Comparison of ENCODE assay signal across 8 cellular contexts in the genomic region with DNA sequence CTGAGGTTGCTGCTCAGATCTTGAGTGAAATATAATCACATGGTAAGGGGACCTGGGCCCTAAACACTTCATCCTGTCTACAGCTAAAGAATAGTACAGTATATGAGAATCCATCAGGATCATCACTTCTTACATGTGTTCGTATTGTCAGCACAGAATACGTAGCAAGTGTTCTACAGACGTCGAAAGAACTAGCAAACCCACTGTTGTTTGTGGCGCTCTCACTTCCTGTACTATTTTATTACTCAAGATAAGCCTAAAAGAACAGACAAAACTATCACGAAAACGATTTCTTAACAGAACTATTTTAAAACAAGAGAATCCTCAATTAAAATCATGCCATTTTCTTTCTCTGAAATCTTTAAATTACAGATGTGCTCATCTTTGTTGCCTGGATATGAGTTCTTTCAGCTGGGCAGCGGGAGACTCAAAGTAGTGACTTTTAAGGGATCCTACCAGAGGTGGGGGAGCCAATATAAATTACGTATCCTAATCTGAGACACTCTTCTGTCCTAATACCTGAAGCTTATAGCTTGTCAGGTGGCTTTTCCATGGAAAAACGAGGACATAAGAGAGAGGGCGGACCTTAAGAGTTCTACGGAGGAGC. TPM values are rescaled to one million over a fixed set of nuclear protein-coding genes. Genes with fewer than 3 reads are reported as not detected.
A peak's percentile ranks its signal among the peaks of the same experiment; 100 is the strongest.
DNase-seq lines count a peak whose midpoint lies in the region; ATAC-seq and TF ChIP-seq lines count a peak whose summit lies in the region.

No MANE protein-coding gene starts in this region.

- in situ Hi-C loops in GM23248 (cut with MboI): loop anchor here (10.0 kb wide), 1 partner anchor 223 kb away; the partner anchor contains the start of gene CTTNBP2NL

- H3K27ac Mint-ChIP-seq in endodermal cell (peak overlapping the region; percentile 98), nephron (peak overlapping the region; percentile 99 to 100 (median 100))

- peaks cover 98% of the 10 kb centered on the region for H3K79me2 ChIP-seq in GM23248 (ENCODE audit: insufficient read depth)

- TF ChIP-seq CTCF in endodermal cell (conservative IDR thresholded peaks at IDR 0.05) (no peak), nephron (IDR thresholded peaks at IDR 0.05; ENCODE audit: unreplicated experiment in 3 of 3) (no peak)

- H3K4me3 Mint-ChIP-seq in endodermal cell: peak overlapping the region; percentile 99
- peak overlapping the region; percentile 94 to 100 (median 96) for H3K4me3 Mint-ChIP-seq in nephron

- peak; percentile 33 for DNase-seq in DMS114 treated with DMSO at 0.1 percent for 48 hours (lab: John Stamatoyannopoulos, UW; ENCODE audit: unreplicated experiment)
- DNase-seq in GM23248: peak; percentile 53
- peak in 3 of 5 donors; percentile 12 to 72 (median 30) for DNase-seq in T-helper 1 cell
- no peak for DNase-seq in endodermal cell
- DNase-seq in occipital lobe (lab: John Stamatoyannopoulos, UW): no peak

- H3K4me1 Mint-ChIP-seq in endodermal cell (peaks cover 9% of the 10 kb centered on the region), nephron (peaks cover 26% of the 10 kb centered on the region)

- H3F3A ChIP-seq in GM23248 (ENCODE audit: insufficient read depth): peaks cover 17% of the 10 kb centered on the region; the same call in 1 of the 2 replicates

- H3K36me3 ChIP-seq in GM23248 (ENCODE audit: low read depth) (0 out of 2 replicates have a peak, but pooled peaks cover 3% of the 10 kb centered on the region), endodermal cell (ENCODE audit: control insufficient read depth, insufficient read depth, low read length) (peaks cover 30% of the 10 kb centered on the region)

- H3K4me3 ChIP-seq in GM23248 (peak overlapping the region; percentile 99), endodermal cell (ENCODE audit: low read length) (peak overlapping the region; percentile 98)

- H3K9me3 ChIP-seq in GM23248 (ENCODE audit: low read depth): no peaks in the 10 kb centered on the region
- H3K9me3 ChIP-seq in endodermal cell (ENCODE audit: control insufficient read depth, low read length): no peaks in the 10 kb centered on the region

- H3K27me3 Mint-ChIP-seq in endodermal cell (ENCODE audit: insufficient read depth) (no peaks in the 10 kb centered on the region), nephron (ENCODE audit: low read depth) (no peaks in the 10 kb centered on the region)

- ATAC-seq in GM19351 (IDR thresholded peaks at IDR 0.05; ENCODE audit: unreplicated experiment) (no peak), GM21526 (IDR thresholded peaks at IDR 0.05; ENCODE audit: low FRiP score, unreplicated experiment) (no peak)

- H2AFZ ChIP-seq in GM23248: peak overlapping the region; percentile 89

- H3K36me3 Mint-ChIP-seq in endodermal cell (ENCODE audit: low read depth) (peaks cover 21% of the 10 kb centered on the region), nephron (ENCODE audit: low read depth) (peaks cover 8% of the 10 kb centered on the region)

- H3K9me2 ChIP-seq in GM23248 (ENCODE audit: insufficient read depth): no peaks in the 10 kb centered on the region

- H3K27me3 ChIP-seq in GM23248 (replicated peaks; ENCODE audit: insufficient read depth) (no peaks in the 10 kb centered on the region), endodermal cell (ENCODE audit: control insufficient read depth, insufficient read depth, low read length, poor library complexity, severe bottlenecking) (no peaks in the 10 kb centered on the region)

- H3K9ac ChIP-seq in GM23248 (peak overlapping the region; percentile 99), endodermal cell (ENCODE audit: extremely low read depth, low read length, poor library complexity, severe bottlenecking) (peak overlapping the region; percentile 89)

- H3K4me1 ChIP-seq in GM23248 (ENCODE audit: insufficient read depth) (peaks cover 31% of the 10 kb centered on the region), endodermal cell (ENCODE audit: control insufficient read depth, insufficient read depth, low read length) (no peaks in the 10 kb centered on the region)

- 1% methylated on average over 12 of the region's 12 CpGs for WGBS in GM23248 (ENCODE audit: low coverage in 1 of 2, low lambda C conversion rate in 2 of 2, missing lambda C conversion rate in 2 of 2), 2 experiments
- WGBS in endodermal cell (ENCODE audit: insufficient coverage in 1 of 2, insufficient read length in 1 of 2), 2 experiments: 6 to 9% methylated on average over 10 to 12 of the region's 12 CpGs

- H3K9me3 Mint-ChIP-seq in endodermal cell (no peaks in the 10 kb centered on the region), nephron (no peaks in the 10 kb centered on the region)

- H4K20me1 ChIP-seq in GM23248 (ENCODE audit: insufficient read depth): peaks cover 11% of the 10 kb centered on the region

- H3K4me2 ChIP-seq in GM23248 (ENCODE audit: unreplicated experiment): peak overlapping the region; percentile 98

- H3K27ac ChIP-seq in GM23248: peak overlapping the region; percentile 97
- H3K27ac ChIP-seq in endodermal cell (ENCODE audit: low read depth, low read length): no peak overlapping the region

RNA-seq across cellular contexts. Expression of gene ST7L, which starts 0.7 kb away (rescaled TPM):
- 10.5 and 13.9 TPM in 2 replicates for total RNA-seq in GM23248 (2014; rRNA removed; shearing (Covaris generic))
- polyA plus RNA-seq in GM23248 (2016; fragmentation: Nextera tagmentation; extraction: Ambion mirVana): 21.0 TPM in 2 replicates
- total RNA-seq in endodermal cell (10 to 100 TPM; 18.0 to 18.2 TPM), occipital lobe (42.6 TPM)
- 20.1 TPM for polyA plus RNA-seq in endodermal cell (2013, experiment 1 of 2)
- 18.2 TPM for polyA plus RNA-seq in endodermal cell (2013, experiment 2 of 2)

RNA-seq across cellular contexts. Expression of gene CAPZA1, which starts 1.4 kb away (rescaled TPM):
- total RNA-seq in GM23248 (2014; rRNA removed; shearing (Covaris generic)): 266 and 273 TPM in 2 replicates
- polyA plus RNA-seq in GM23248 (2016; fragmentation: Nextera tagmentation; extraction: Ambion mirVana): 279 and 286 TPM in 2 replicates
- total RNA-seq in endodermal cell (100 to 1,000 TPM; 111 to 122 TPM), occipital lobe (83.3 TPM)
- 119 TPM for polyA plus RNA-seq in endodermal cell (2013, experiment 1 of 2)
- polyA plus RNA-seq in endodermal cell (2013, experiment 2 of 2): 112 TPM

RNA-seq across cellular contexts. Expression of gene MOV10, which starts 56.2 kb away (rescaled TPM):
- 16.5 and 24.9 TPM in 2 replicates for total RNA-seq in GM23248 (2014; rRNA removed; shearing (Covaris generic))
- 29.1 and 31.1 TPM in 2 replicates for polyA plus RNA-seq in GM23248 (2016; fragmentation: Nextera tagmentation; extraction: Ambion mirVana)
- 100 to 1,000 TPM; 113 to 124 TPM for total RNA-seq in endodermal cell
- polyA plus RNA-seq in endodermal cell (2013, experiment 1 of 2): 47.9 TPM
- 41.0 TPM for polyA plus RNA-seq in endodermal cell (2013, experiment 2 of 2)
- 3.7 TPM for total RNA-seq in occipital lobe

Comparison
In these comparisons a context has a peak if more than half of its experiments do, and no peak if none do; other contexts are left out.
1. DNase-seq: peak in DMS114 treated with DMSO at 0.1 percent for 48 hours (single experiment), GM23248 (single experiment) and T-helper 1 cell (3 of 5); none in endodermal cell (single experiment) and occipital lobe (single experiment).